In the genomic region with DNA sequence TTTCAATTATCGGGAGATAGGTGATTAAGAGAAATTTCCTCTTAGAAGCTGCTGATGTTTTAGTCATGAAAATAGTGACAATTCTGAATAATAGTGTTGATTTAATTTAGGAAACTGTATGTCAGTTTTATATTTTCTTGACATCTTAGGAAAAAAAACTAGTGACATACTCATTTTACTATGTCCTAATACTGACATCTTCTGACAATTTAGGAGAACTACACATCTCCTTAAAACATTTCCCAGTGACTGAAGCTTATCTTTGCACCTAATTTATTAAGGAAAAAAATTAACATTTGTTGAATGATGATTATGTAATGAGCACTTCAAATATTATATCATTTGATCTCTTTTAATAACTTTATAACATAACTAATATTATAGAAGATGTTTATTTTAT, we compare ENCODE assay signal across 9 cellular contexts. TPM values are rescaled to one million over a fixed set of nuclear protein-coding genes. Genes with fewer than 3 reads are reported as not detected.
DNase-seq lines count a peak whose midpoint lies in the region; ATAC-seq and TF ChIP-seq lines count a peak whose summit lies in the region.
"Had no signal": no experiment of that assay in that cellular context is flagged by ENCODE, and none has a peak within 500 bp of the region (broad histone marks: within the 10 kb centered on the region; RNA-seq: fewer than 3 reads in every experiment).

No MANE protein-coding gene starts in this region.

- H3K79me2 ChIP-seq in fibroblast of lung (ENCODE audit: control insufficient read depth, insufficient read depth, low read length) = no peaks in the 10 kb centered on the region

- H3K36me3 ChIP-seq in fibroblast of lung (ENCODE audit: control insufficient read depth, insufficient read depth, low read length) = no peaks in the 10 kb centered on the region

- no peak overlapping the region for H3K4me2 ChIP-seq in fibroblast of lung (ENCODE audit: extremely low read depth, insufficient read depth, low read length)

- no peaks in the 10 kb centered on the region for H4K20me1 ChIP-seq in fibroblast of lung (ENCODE audit: control insufficient read depth, extremely low read depth, insufficient read depth, low read length)

- H3K9ac ChIP-seq in fibroblast of lung (ENCODE audit: insufficient read depth, low read length) = no peak overlapping the region

- H3K27ac ChIP-seq in fibroblast of lung (ENCODE audit: insufficient read depth, low read length) = no peak overlapping the region
- no peak overlapping the region for H3K27ac ChIP-seq in coronary artery

- DNase-seq in NCI-H345 treated with DMSO at 0.1 percent for 48 hours (lab: John Stamatoyannopoulos, UW; ENCODE audit: unreplicated experiment) = peak; percentile 0
- DNase-seq in NCI-H345 (lab: John Stamatoyannopoulos, UW) = no peak
- DNase-seq in NCI-H526 treated with DMSO at 0.1 percent for 48 hours (lab: John Stamatoyannopoulos, UW) = peak; percentile 5
- DNase-seq in fibroblast of lung (ENCODE audit: low read depth in 2 of 2) = peak; percentile 8 to 42
- peak; percentile 49 for DNase-seq in superior temporal gyrus (ENCODE audit: extremely low spot score)
- no peak for DNase-seq in coronary artery (ENCODE audit: low spot score)
- DNase-seq in epidermal melanocyte (ENCODE audit: insufficient read length, low spot score) = no peak
- DNase-seq: CD4-positive, CD25-positive, alpha-beta regulatory T cell had no signal

- H3K27me3 ChIP-seq in fibroblast of lung (ENCODE audit: control insufficient read depth, insufficient read depth, low read length) = no peaks in the 10 kb centered on the region

- H3K9me3 ChIP-seq in fibroblast of lung (ENCODE audit: control insufficient read depth, insufficient read depth, low read depth, low read length) = no peaks in the 10 kb centered on the region

- H3K4me3 ChIP-seq in fibroblast of lung (replicated peaks in 1 of 4; ENCODE audit: control extremely low read depth in 1 of 4, insufficient read depth in 1 of 4, low read depth in 3 of 4, low read length in 4 of 4) (no peak overlapping the region), coronary artery (no peak overlapping the region)

- TF ChIP-seq CTCF in fibroblast of lung (conservative IDR thresholded peaks at IDR 0.05 in 1 of 2, IDR thresholded peaks at IDR 0.05 in 1 of 2; ENCODE audit: low read depth in 1 of 2, low read length in 2 of 2) (no peak), coronary artery (IDR thresholded peaks at IDR 0.05) (no peak)

- H3K4me1 ChIP-seq in fibroblast of lung (ENCODE audit: control insufficient read depth, extremely low read depth, insufficient read depth, low read length) = no peaks in the 10 kb centered on the region

- ATAC-seq in GM21723 (IDR thresholded peaks at IDR 0.05; ENCODE audit: unreplicated experiment) = no peak

- no peak overlapping the region for H2AFZ ChIP-seq in fibroblast of lung (ENCODE audit: low read length)

RNA-seq across cellular contexts. Expression of a gene that starts 42.0 kb away (rescaled TPM):
- total RNA-seq in fibroblast of lung = not detected in 2 replicates
- not detected in 2 replicates for polyA plus RNA-seq in fibroblast of lung
- polyA plus RNA-seq in fibroblast of lung (2012) = not detected in 2 replicates
- polyA minus RNA-seq in fibroblast of lung (ENCODE audit: low replicate concordance) = not detected in 2 replicates
- total RNA-seq: CD4-positive, CD25-positive, alpha-beta regulatory T cell had no signal
- polyA plus RNA-seq: CD4-positive, CD25-positive, alpha-beta regulatory T cell had no signal

Comparison
In these comparisons a context has a peak if more than half of its experiments do, and no peak if none do; other contexts are left out.
1. DNase-seq: peak in NCI-H345 treated with DMSO at 0.1 percent for 48 hours (single experiment), NCI-H526 treated with DMSO at 0.1 percent for 48 hours (single experiment), fibroblast of lung (2 of 2) and superior temporal gyrus (single experiment); none in NCI-H345 (single experiment), coronary artery (single experiment) and epidermal melanocyte (single experiment).